8 cellular contexts compared by ENCODE assay signal in the genomic region with DNA sequence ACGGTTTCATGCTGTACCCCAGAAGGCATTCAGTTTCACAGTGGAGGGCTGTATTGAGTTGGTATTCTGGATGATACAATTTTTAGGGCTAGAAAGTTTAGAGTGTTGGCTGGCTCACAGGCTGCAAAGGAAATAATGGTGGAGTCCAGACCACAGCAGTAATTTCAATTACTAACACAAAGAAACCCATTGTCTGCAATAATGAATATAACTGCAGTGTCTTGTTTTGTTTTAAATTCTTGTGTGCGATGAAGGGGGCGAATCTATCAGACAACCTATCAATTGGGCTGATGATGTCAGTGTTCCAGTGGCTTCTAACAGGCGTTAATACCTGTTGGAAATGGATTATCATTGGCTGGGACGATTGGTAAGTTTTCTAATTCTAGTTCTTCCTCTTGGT. TPM values are rescaled to one million over a fixed set of nuclear protein-coding genes. Genes with fewer than 3 reads are reported as not detected.
DNase-seq lines count a peak whose midpoint lies in the region; ATAC-seq, FAIRE-seq and TF ChIP-seq lines count a peak whose summit lies in the region.

No MANE protein-coding gene starts in this region.

- H3K27ac ChIP-seq in CD8-positive, alpha-beta T cell (ENCODE audit: low read depth, low read length) = no peak overlapping the region
- no peak overlapping the region for H3K27ac ChIP-seq in H1 (ENCODE audit: low read depth, low read length)

- H3K9ac ChIP-seq in NT2/D1 (ENCODE audit: insufficient read length, low read depth) = peak overlapping the region; percentile 97
- no peak overlapping the region; a peak in 1 of 7 replicates for H3K9ac ChIP-seq in H1 (replicated peaks in 1 of 4; ENCODE audit: extremely low read depth in 1 of 4, low read depth in 3 of 4, low read length in 3 of 4)

- no peak for TF ChIP-seq RAD21 in H1 (IDR thresholded peaks at IDR 0.05 in 1 of 2, conservative IDR thresholded peaks at IDR 0.05 in 1 of 2; ENCODE audit: low read depth in 2 of 2, low read length in 2 of 2)

- FAIRE-seq in H1 (lab: Jason Lieb, UNC) = no peak

- H4K20me1 ChIP-seq in H1 (replicated peaks in 1 of 2; ENCODE audit: control insufficient read depth in 1 of 2, insufficient read depth in 2 of 2, low read length in 2 of 2) = peaks cover 0 to 3% of the 10 kb centered on the region in 2 experiments

- H2BK15ac ChIP-seq in H1 (ENCODE audit: low read length) = no peak overlapping the region

- H3K56ac ChIP-seq in H1 (replicated peaks; ENCODE audit: insufficient read length, low read depth, low read length) = no peak overlapping the region

- WGBS in H1 (ENCODE audit: extremely low coverage in 1 of 2, insufficient coverage in 1 of 2, insufficient read length in 1 of 2, insufficient replicate concordance in 2 of 2, low coverage in 1 of 2, low lambda C conversion rate in 2 of 2, missing lambda C conversion rate in 1 of 2), 2 experiments = 94% methylated on average over 5 of the region's 5 CpGs; no CpG with 5 or more reads in 1 of the 2 experiments

- H3K4me3 Mint-ChIP-seq in CD8-positive, alpha-beta T cell = peak overlapping the region; percentile 92
- peak overlapping the region; percentile 92 for H3K4me3 Mint-ChIP-seq in neural crest cell

- DNase-seq in CD8-positive, alpha-beta T cell = no peak
- DNase-seq in NT2/D1 (ENCODE audit: low read depth, low spot score) = no peak
- DNase-seq in H1 (ENCODE audit: low read depth in 1 of 2, low spot score in 2 of 2) = no peak
- DNase-seq in neural crest cell (ENCODE audit: low read depth, low spot score) = no peak
- DNase-seq in ACHN = no peak
- DNase-seq in NCI-H1092 (lab: John Stamatoyannopoulos, UW) = no peak

- no peak overlapping the region for H3K4ac ChIP-seq in H1 (replicated peaks; ENCODE audit: insufficient read length, low read depth, low read length)

- H3K4me3 ChIP-seq in CD8-positive, alpha-beta T cell (ENCODE audit: low read depth, low read length) = no peak overlapping the region
- H3K4me3 ChIP-seq in NT2/D1 (ENCODE audit: insufficient read length, low read depth) = peak overlapping the region; percentile 95
- H3K4me3 ChIP-seq in H1 (ENCODE audit: extremely low read depth in 1 of 4, insufficient read depth in 2 of 4, low read depth in 3 of 4, low read length in 4 of 4) = peak overlapping the region in 2 of 4 experiments; percentile 72 to 94; a peak in 3 of 8 replicates

- peaks cover 10% of the 10 kb centered on the region; the same call in 1 of the 2 replicates for H3K79me1 ChIP-seq in H1 (ENCODE audit: low read depth, low read length)

- H3K9me3 Mint-ChIP-seq in CD8-positive, alpha-beta T cell = no peaks in the 10 kb centered on the region
- no peaks in the 10 kb centered on the region for H3K9me3 Mint-ChIP-seq in neural crest cell

- H3K27me3 Mint-ChIP-seq in CD8-positive, alpha-beta T cell (ENCODE audit: low read depth) = no peaks in the 10 kb centered on the region
- H3K27me3 Mint-ChIP-seq in neural crest cell (ENCODE audit: low read depth) = no peaks in the 10 kb centered on the region

- no peak overlapping the region for H3K23ac ChIP-seq in H1 (ENCODE audit: insufficient read length)

- no peak for TF ChIP-seq POLR2A in H1 (IDR thresholded peaks at IDR 0.05; ENCODE audit: control extremely low read depth in 1 of 2, low read depth in 2 of 2, low read length in 2 of 2)

- H2BK120ac ChIP-seq in H1 (replicated peaks; ENCODE audit: low read depth, low read length) = no peak overlapping the region

- CTCF ChIA-PET in CD8-positive, alpha-beta T cell (lab: Charles Lee) = interaction anchor here (1.1 kb wide), 1 partner anchor 45 kb away, joined by 3 read pairs; no protein-coding TSS in a partner anchor
- CTCF ChIA-PET in H1 (lab: Charles Lee; ENCODE audit: partially characterized antibody) = interaction anchor here (1.3 kb wide), 1 partner anchor 58 kb away, joined by 3 read pairs; no protein-coding TSS in a partner anchor

- intact Hi-C loops in CD8-positive, alpha-beta T cell (cut with DNase I, micrococcal nuclease) = loop anchor here in 1 of 2 experiments (2.0 to 5.0 kb wide), 4 partner anchors 151 to 1010 kb away; a partner anchor contains a TSS

- no peak overlapping the region for H2AK5ac ChIP-seq in H1 (ENCODE audit: low read depth, low read length)

- no peak overlapping the region for H4K8ac ChIP-seq in H1 (ENCODE audit: extremely low read depth, insufficient read depth, low read length)

- peaks cover 6% of the 10 kb centered on the region for H3K36me3 ChIP-seq in CD8-positive, alpha-beta T cell (ENCODE audit: insufficient read depth, low read length)
- H3K36me3 ChIP-seq in NT2/D1 (ENCODE audit: insufficient read depth, insufficient read length, low read length) (peaks cover 18% of the 10 kb centered on the region), H1 (ENCODE audit: control insufficient read depth in 2 of 4, insufficient read depth in 4 of 4, low read length in 3 of 4) (no peaks in the 10 kb centered on the region)

- no peak overlapping the region for H3K14ac ChIP-seq in H1 (ENCODE audit: insufficient read length)

- H3K79me2 ChIP-seq in H1 (ENCODE audit: control insufficient read depth in 1 of 2, insufficient read depth in 2 of 2, low read length in 2 of 2) = peaks cover 0 to 21% of the 10 kb centered on the region in 2 experiments; a peak in 3 of 4 replicates

- in situ Hi-C loops in ACHN (cut with HindIII; ENCODE audit: low pct_ligation_motif_present, low pct_unique_long_range_greater_than_20kb, low sequenced_read_pairs) = no loop called here

- no peak overlapping the region for H2BK12ac ChIP-seq in H1 (ENCODE audit: low read depth, low read length)

- H2AFZ ChIP-seq in H1 (ENCODE audit: low read length) = no peak overlapping the region

- no peaks in the 10 kb centered on the region for H3K9me3 ChIP-seq in CD8-positive, alpha-beta T cell (ENCODE audit: low read length)
- H3K9me3 ChIP-seq in NT2/D1 (ENCODE audit: insufficient read depth, low read length) (no peaks in the 10 kb centered on the region), H1 (ENCODE audit: insufficient read depth in 2 of 2, low read depth in 1 of 2, low read length in 1 of 2) (no peaks in the 10 kb centered on the region)

- H3K18ac ChIP-seq in H1 (ENCODE audit: extremely low read depth, low read length) = no peak overlapping the region

- POLR2A ChIA-PET in CD8-positive, alpha-beta T cell (lab: Charles Lee) = interaction anchor here (0.7 kb wide), 1 partner anchor 66 kb away, joined by 3 read pairs; a partner anchor contains a TSS
- POLR2A ChIA-PET in H1 (lab: Charles Lee; ENCODE audit: partially characterized antibody) = interaction anchor here (0.7 to 1.0 kb wide), 2 partner anchors 14 to 50 kb away, joined by 3 read pairs; no protein-coding TSS in a partner anchor

- peaks cover 6% of the 10 kb centered on the region for H3K23me2 ChIP-seq in H1 (ENCODE audit: low read depth, low read length)

- H4K91ac ChIP-seq in H1 (replicated peaks; ENCODE audit: insufficient read length, low read length) = no peak overlapping the region

- H4K5ac ChIP-seq in H1 (ENCODE audit: insufficient read length, low read depth, low read length) = no peak overlapping the region

- peak overlapping the region; percentile 97 for H3K27ac Mint-ChIP-seq in CD8-positive, alpha-beta T cell
- H3K27ac Mint-ChIP-seq in neural crest cell (ENCODE audit: unreplicated experiment) = no peak overlapping the region

- no peak overlapping the region for H2BK5ac ChIP-seq in H1 (ENCODE audit: low read depth, low read length)

- no peak for TF ChIP-seq CTCF in CD8-positive, alpha-beta T cell (IDR thresholded peaks at IDR 0.05)
- no peak for TF ChIP-seq CTCF in H1 (IDR thresholded peaks at IDR 0.05; ENCODE audit: control extremely low read depth in 1 of 3, insufficient read depth in 1 of 3, low read depth in 1 of 3, low read length in 3 of 3)
- TF ChIP-seq CTCF in neural crest cell (conservative IDR thresholded peaks at IDR 0.05) = no peak

- no peak for ATAC-seq in CD8-positive, alpha-beta T cell
- ATAC-seq in HG03280 (IDR thresholded peaks at IDR 0.05; ENCODE audit: unreplicated experiment) (no peak), GM21528 (IDR thresholded peaks at IDR 0.05; ENCODE audit: low FRiP score, unreplicated experiment) (no peak)

- peaks cover 69% of the 10 kb centered on the region for H3K4me1 Mint-ChIP-seq in CD8-positive, alpha-beta T cell (ENCODE audit: low read depth)
- H3K4me1 Mint-ChIP-seq in neural crest cell = peaks cover 45% of the 10 kb centered on the region

- no peaks in the 10 kb centered on the region for H3K27me3 ChIP-seq in CD8-positive, alpha-beta T cell (ENCODE audit: insufficient read depth, low read length)
- no peaks in the 10 kb centered on the region for H3K27me3 ChIP-seq in NT2/D1 (ENCODE audit: insufficient read depth, insufficient read length)
- no peaks in the 10 kb centered on the region; a peak in 1 of 7 replicates for H3K27me3 ChIP-seq in H1 (replicated peaks in 1 of 4; ENCODE audit: control insufficient read depth in 3 of 4, extremely low read depth in 1 of 4, insufficient read depth in 3 of 4, low read length in 3 of 4)

- peak overlapping the region; percentile 90 to 95; a peak in 3 of 4 replicates for H3K4me2 ChIP-seq in H1 (ENCODE audit: insufficient read depth in 1 of 2, low read depth in 2 of 2, low read length in 2 of 2)

- H3K36me3 Mint-ChIP-seq in CD8-positive, alpha-beta T cell = peaks cover 50% of the 10 kb centered on the region
- H3K36me3 Mint-ChIP-seq in neural crest cell (ENCODE audit: low read depth) = peaks cover 5% of the 10 kb centered on the region

- H3K4me1 ChIP-seq in CD8-positive, alpha-beta T cell (ENCODE audit: insufficient read depth, low read length) = peaks cover 32% of the 10 kb centered on the region
- H3K4me1 ChIP-seq in NT2/D1 (ENCODE audit: insufficient read depth, insufficient read length) (peaks cover 3% of the 10 kb centered on the region), H1 (replicated peaks in 1 of 4; ENCODE audit: control insufficient read depth in 3 of 4, insufficient read depth in 4 of 4, low read length in 3 of 4) (peaks cover 7 to 20% (median 12%) of the 10 kb centered on the region in 4 experiments)

- H2BK20ac ChIP-seq in H1 (ENCODE audit: low read length) = no peak overlapping the region

- no peak for TF ChIP-seq EP300 in H1 (IDR thresholded peaks at IDR 0.05; ENCODE audit: borderline replicate concordance in 1 of 2, low read depth in 2 of 2, low read length in 2 of 2)

RNA-seq across cellular contexts. Expression of a gene that starts 1.5 kb away (rescaled TPM):
- 10 to 100 TPM; 24.5 to 26.0 TPM for total RNA-seq in CD8-positive, alpha-beta T cell
- 11.0 and 13.8 TPM in 2 replicates for total RNA-seq in H1 (2021; fragmentation: NEBNext Ultra II Directional; extraction: Animal tissue kit (Norgen Biotek cat#: 25700))
- polyA plus RNA-seq in H1 (2011; rRNA removed) = 5.6 and 9.5 TPM in 2 replicates
- 3.8 TPM for polyA plus RNA-seq in H1 (2011; cell fraction: cytosol; rRNA removed)
- 9.7 TPM for polyA plus RNA-seq in H1 (2011; cell fraction: nucleus; rRNA removed)
- 12.1 to 18.6 TPM (median 18.1 TPM) in 4 replicates for polyA plus RNA-seq in H1 (2012, experiment 1 of 2)
- polyA plus RNA-seq in H1 (2012, experiment 2 of 2) = 14.7 TPM
- polyA plus RNA-seq in H1 (2013, experiment 1 of 2) = 18.4 TPM
- 15.6 TPM for polyA plus RNA-seq in H1 (2013, experiment 2 of 2)
- polyA minus RNA-seq in H1 (2011; rRNA and poly(A)+ RNA removed) = 2.4 and 5.9 TPM in 2 replicates
- 3.9 TPM for polyA minus RNA-seq in H1 (2011; cell fraction: cytosol; rRNA and poly(A)+ RNA removed)
- 5.2 TPM for polyA minus RNA-seq in H1 (2011; cell fraction: nucleus; rRNA and poly(A)+ RNA removed)
- 22.4 and 23.2 TPM in 2 replicates for total RNA-seq in neural crest cell

RNA-seq across cellular contexts. Expression of a gene that starts 43.8 kb away (rescaled TPM):
- total RNA-seq in CD8-positive, alpha-beta T cell = 1 to 10 TPM; 5.7 to 5.8 TPM
- total RNA-seq in H1 (2021; fragmentation: NEBNext Ultra II Directional; extraction: Animal tissue kit (Norgen Biotek cat#: 25700)) = 7.0 and 8.8 TPM in 2 replicates
- polyA plus RNA-seq in H1 (2011; rRNA removed) = 7.5 and 8.1 TPM in 2 replicates
- polyA plus RNA-seq in H1 (2011; cell fraction: cytosol; rRNA removed) = 7.3 TPM
- 4.6 TPM for polyA plus RNA-seq in H1 (2011; cell fraction: nucleus; rRNA removed)
- polyA plus RNA-seq in H1 (2012, experiment 1 of 2) = 3.2 to 5.9 TPM (median 5.0 TPM) in 4 replicates
- 4.7 TPM for polyA plus RNA-seq in H1 (2012, experiment 2 of 2)
- polyA plus RNA-seq in H1 (2013, experiment 1 of 2) = 5.1 TPM
- polyA plus RNA-seq in H1 (2013, experiment 2 of 2) = 5.1 TPM
- 10.6 and 10.7 TPM in 2 replicates for polyA minus RNA-seq in H1 (2011; rRNA and poly(A)+ RNA removed)
- polyA minus RNA-seq in H1 (2011; cell fraction: cytosol; rRNA and poly(A)+ RNA removed) = 6.8 TPM
- polyA minus RNA-seq in H1 (2011; cell fraction: nucleus; rRNA and poly(A)+ RNA removed) = 5.2 TPM
- 7.1 and 7.5 TPM in 2 replicates for total RNA-seq in neural crest cell

RNA-seq across cellular contexts. Expression of a gene that starts 46.6 kb away (rescaled TPM):
- under 1 TPM; 0.22 to 0.38 TPM for total RNA-seq in CD8-positive, alpha-beta T cell
- 1.5 and 1.6 TPM in 2 replicates for total RNA-seq in H1 (2021; fragmentation: NEBNext Ultra II Directional; extraction: Animal tissue kit (Norgen Biotek cat#: 25700))
- 1.2 and 1.5 TPM in 2 replicates for polyA plus RNA-seq in H1 (2011; rRNA removed)
- polyA plus RNA-seq in H1 (2011; cell fraction: cytosol; rRNA removed) = 1.3 TPM
- polyA plus RNA-seq in H1 (2011; cell fraction: nucleus; rRNA removed) = 1.8 TPM
- 1.0 to 2.1 TPM (median 1.8 TPM) in 4 replicates for polyA plus RNA-seq in H1 (2012, experiment 1 of 2)
- polyA plus RNA-seq in H1 (2012, experiment 2 of 2) = 1.7 TPM
- polyA plus RNA-seq in H1 (2013, experiment 1 of 2) = 0.73 TPM
- polyA plus RNA-seq in H1 (2013, experiment 2 of 2) = 0.63 TPM
- polyA minus RNA-seq in H1 (2011; rRNA and poly(A)+ RNA removed) = 0.78 and 0.82 TPM in 2 replicates
- 1.8 TPM for polyA minus RNA-seq in H1 (2011; cell fraction: cytosol; rRNA and poly(A)+ RNA removed)
- 2.8 TPM for polyA minus RNA-seq in H1 (2011; cell fraction: nucleus; rRNA and poly(A)+ RNA removed)
- 0.16 and 0.25 TPM in 2 replicates for total RNA-seq in neural crest cell

RNA-seq across cellular contexts. Expression of a gene that starts 56.5 kb away (rescaled TPM):
- total RNA-seq in CD8-positive, alpha-beta T cell = 10 to 100 TPM; 17.6 to 19.8 TPM
- total RNA-seq in H1 (2021; fragmentation: NEBNext Ultra II Directional; extraction: Animal tissue kit (Norgen Biotek cat#: 25700)) = 24.4 and 27.4 TPM in 2 replicates
- polyA plus RNA-seq in H1 (2011; rRNA removed) = 42.3 and 61.1 TPM in 2 replicates
- polyA plus RNA-seq in H1 (2011; cell fraction: cytosol; rRNA removed) = 63.9 TPM
- polyA plus RNA-seq in H1 (2011; cell fraction: nucleus; rRNA removed) = 211 TPM
- polyA plus RNA-seq in H1 (2012, experiment 1 of 2) = 28.4 to 49.3 TPM (median 44.9 TPM) in 4 replicates
- 30.7 TPM for polyA plus RNA-seq in H1 (2012, experiment 2 of 2)
- polyA plus RNA-seq in H1 (2013, experiment 1 of 2) = 26.1 TPM
- polyA plus RNA-seq in H1 (2013, experiment 2 of 2) = 23.3 TPM
- polyA minus RNA-seq in H1 (2011; rRNA and poly(A)+ RNA removed) = 16.9 and 22.1 TPM in 2 replicates
- 18.7 TPM for polyA minus RNA-seq in H1 (2011; cell fraction: cytosol; rRNA and poly(A)+ RNA removed)
- polyA minus RNA-seq in H1 (2011; cell fraction: nucleus; rRNA and poly(A)+ RNA removed) = 50.1 TPM
- total RNA-seq in neural crest cell = 32.7 and 37.8 TPM in 2 replicates
